In genomic region chr15:59274126-59274970, GRCh38 we compare ENCODE assay signal across 10 cellular contexts.
A peak's percentile ranks its signal among the peaks of the same experiment; 100 is the strongest.
DNase-seq lines count a peak whose midpoint lies in the region; ATAC-seq lines count a peak whose summit lies in the region.
"Had no signal": no experiment of that assay in that cellular context is flagged by ENCODE, and none has a peak within 500 bp of the region (broad histone marks: within the 10 kb centered on the region; RNA-seq: fewer than 3 reads in every experiment).

No MANE protein-coding gene starts in this region.

- no peaks in the 10 kb centered on the region for H3K9me3 Mint-ChIP-seq in naive B cell

- H3K4me3 Mint-ChIP-seq in naive B cell = no peak overlapping the region

- no peak overlapping the region for H3K4me3 ChIP-seq in MG63

- DNase-seq in ELR (ENCODE audit: low read depth) (peak; percentile 71), MG63 (peak; percentile 20), amniotic epithelial cell (ENCODE audit: low read depth) (peak; percentile 84), naive B cell (no peak), NCI-H1092 treated with DMSO at 0.1 percent for 48 hours (lab: John Stamatoyannopoulos, UW) (no peak), nucleus accumbens (lab: John Stamatoyannopoulos, UW) (no peak)
- DNase-seq: foreskin melanocyte, SHP77 treated with DMSO at 0.1 percent for 48 hours had no signal

- peaks cover 23 to 56% (median 34%) of the 10 kb centered on the region in 3 donors for H3K4me1 Mint-ChIP-seq in naive B cell

- peak overlapping the region in 5 of 6 donors; percentile 56 to 75 (median 71) for H3K27ac Mint-ChIP-seq in naive B cell

- no peaks in the 10 kb centered on the region for H3K27me3 Mint-ChIP-seq in naive B cell

- no peak for ATAC-seq in naive B cell (ENCODE audit: low read depth in 2 of 2)
- no peak for ATAC-seq in HG02970 (IDR thresholded peaks at IDR 0.05; ENCODE audit: low FRiP score, unreplicated experiment)
- no peak for ATAC-seq in GM21529 (IDR thresholded peaks at IDR 0.05; ENCODE audit: unreplicated experiment)

- peaks cover 0 to 5% of the 10 kb centered on the region in 2 donors for H3K36me3 Mint-ChIP-seq in naive B cell

- H3K9me3 ChIP-seq in MG63 = no peaks in the 10 kb centered on the region

- no peaks in the 10 kb centered on the region for H3K27me3 ChIP-seq in MG63

- H3K36me3 ChIP-seq in MG63 = peaks cover 2% of the 10 kb centered on the region; the same call in 1 of the 2 replicates

Comparison
In these comparisons a context has a peak if more than half of its experiments do, and no peak if none do; other contexts are left out.
1. DNase-seq: peak in ELR (single experiment), MG63 (single experiment) and amniotic epithelial cell (single experiment); none in naive B cell (single experiment), NCI-H1092 treated with DMSO at 0.1 percent for 48 hours (single experiment) and nucleus accumbens (0 of 56).